Comparison of ENCODE assay signal across 25 cellular contexts in genomic region chr1:37120279-37120678, GRCh38.
"Had no signal": no experiment of that assay in that cellular context is flagged by ENCODE, and none has a peak within 500 bp of the region (broad histone marks: within the 10 kb centered on the region; RNA-seq: fewer than 3 reads in every experiment).

No MANE protein-coding gene starts in this region.

- DNase-seq: colonic mucosa; cortex of kidney; effector CD8-positive, alpha-beta T cell; effector memory CD8-positive, alpha-beta T cell; endodermal cell; foreskin keratinocyte; heart left ventricle; hypothalamus; immature natural killer cell; islet precursor cell; kidney; kidney glomerular epithelial cell; left colon; left ventricle myocardium superior; mammary epithelial cell; mesendoderm; midbrain; naive thymus-derived CD4-positive, alpha-beta T cell had no signal

- H3K9me3 ChIP-seq: colonic mucosa had no signal

- H3K27ac Mint-ChIP-seq: dendritic cell treated with granulocyte-macrophage colony-stimulating factor and Interleukin-4, amounts not matched to agents 40 ng/mL and 50 ng/mL, for 4 days; effector memory CD8-positive, alpha-beta T cell; endodermal cell; immature natural killer cell; memory B cell; naive thymus-derived CD4-positive, alpha-beta T cell had no signal

- H3K4me1 ChIP-seq: colonic mucosa, esophagus muscularis mucosa, foreskin keratinocyte, gastroesophageal sphincter, heart left ventricle had no signal

- H3K4me3 Mint-ChIP-seq: dendritic cell treated with granulocyte-macrophage colony-stimulating factor and Interleukin-4, amounts not matched to agents 40 ng/mL and 50 ng/mL, for 4 days; effector memory CD8-positive, alpha-beta T cell; endodermal cell; immature natural killer cell; memory B cell; naive thymus-derived CD4-positive, alpha-beta T cell had no signal

- H3K36me3 Mint-ChIP-seq: immature natural killer cell; memory B cell; naive thymus-derived CD4-positive, alpha-beta T cell had no signal

- H3K4me3 ChIP-seq: colonic mucosa, esophagus muscularis mucosa, gastroesophageal sphincter, heart left ventricle, hepatocyte, lung had no signal

- ATAC-seq: effector memory CD8-positive, alpha-beta T cell; foreskin keratinocyte; gastroesophageal sphincter; heart left ventricle; left colon; left lobe of liver; left ventricle myocardium superior; naive thymus-derived CD4-positive, alpha-beta T cell had no signal

- H3K4me1 Mint-ChIP-seq: endodermal cell, immature natural killer cell, memory B cell had no signal

- H3K36me3 ChIP-seq: colonic mucosa, esophagus muscularis mucosa, gastroesophageal sphincter, heart left ventricle had no signal

- H3K27me3 ChIP-seq: colonic mucosa, foreskin keratinocyte, hepatocyte had no signal

- H3K79me2 ChIP-seq: hepatocyte had no signal

- H2AFZ ChIP-seq: hepatocyte had no signal

- H3K4me2 ChIP-seq: hepatocyte had no signal

- H3K9me3 Mint-ChIP-seq: dendritic cell treated with granulocyte-macrophage colony-stimulating factor and Interleukin-4, amounts not matched to agents 40 ng/mL and 50 ng/mL, for 4 days; effector memory CD8-positive, alpha-beta T cell; endodermal cell; immature natural killer cell had no signal

- H3K27ac ChIP-seq: colonic mucosa, esophagus muscularis mucosa, foreskin keratinocyte, gastroesophageal sphincter, heart left ventricle, hepatocyte had no signal
